In the genomic region with DNA sequence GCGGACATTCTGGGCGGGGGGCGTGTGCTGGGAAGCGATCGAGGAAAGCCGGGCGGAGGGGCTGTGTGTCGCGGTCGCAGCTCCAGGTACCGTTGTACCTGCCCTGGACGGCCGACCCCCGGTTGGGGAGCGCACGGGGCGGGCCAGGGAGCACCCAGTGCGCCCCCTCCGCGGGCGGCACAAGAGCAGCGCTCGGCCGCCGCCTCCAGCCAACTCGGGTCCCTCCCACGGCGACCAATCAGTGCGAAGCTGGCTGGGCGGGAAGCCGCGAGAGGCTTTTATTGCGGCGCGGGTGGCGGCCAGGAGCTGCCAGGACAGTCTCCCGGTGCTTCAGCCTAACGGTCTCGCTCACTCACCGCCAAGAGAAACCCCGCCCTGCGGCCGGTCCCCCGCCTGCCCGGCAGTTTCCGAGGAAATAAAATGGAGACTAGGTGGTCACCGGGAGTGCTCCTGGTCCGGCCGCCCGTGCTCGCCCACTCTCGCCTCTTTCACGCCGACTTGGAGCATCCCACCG, we compare ENCODE assay signal across 9 cellular contexts.
DNase-seq lines count a peak whose midpoint lies in the region; TF ChIP-seq lines count a peak whose summit lies in the region.
"Had no signal": no experiment of that assay in that cellular context is flagged by ENCODE, and none has a peak within 500 bp of the region (broad histone marks: within the 10 kb centered on the region; RNA-seq: fewer than 3 reads in every experiment).

No MANE protein-coding gene starts in this region.

- TF ChIP-seq POLR2A in erythroblast (IDR thresholded peaks at IDR 0.05; ENCODE audit: low read length) = no peak

- H3K4me3 ChIP-seq in iPS DF 6.9 (ENCODE audit: low read length) = peak overlapping the region; percentile 60; the same call in 1 of the 2 replicates

- no peak overlapping the region for H3K27ac ChIP-seq in iPS DF 6.9 (ENCODE audit: low read length)
- H3K27ac ChIP-seq: parathyroid adenoma had no signal

- peaks cover 9% of the 10 kb centered on the region; the same call in 1 of the 2 replicates for H3K27me3 ChIP-seq in iPS DF 6.9 (ENCODE audit: control insufficient read depth, insufficient read depth, low read length)

- WGBS in iPS DF 6.9 (ENCODE audit: insufficient coverage, insufficient read length) = no CpG with 5 or more reads among the region's 55 CpGs

- H3K36me3 ChIP-seq in iPS DF 6.9 (ENCODE audit: control insufficient read depth, insufficient read depth, low read length) = no peaks in the 10 kb centered on the region

- DNase-seq in ELF-1 (ENCODE audit: low read depth, low spot score) (peak; percentile 66), NCI-H2029 treated with DMSO at 0.1 percent for 48 hours (lab: John Stamatoyannopoulos, UW) (peak; percentile 68), anterior cingulate cortex (lab: John Stamatoyannopoulos, UW) (peak in 57 of 58 donors; percentile 25 to 90 (median 80)), iPS DF 6.9 (ENCODE audit: low read depth, low spot score) (no peak), retina (peak; percentile 95), amniotic stem cell (lab: John Stamatoyannopoulos, UW) (no peak), erythroblast (lab: John Stamatoyannopoulos, UW) (no peak), DMS114 treated with DMSO at 0.1 percent for 48 hours (lab: John Stamatoyannopoulos, UW; ENCODE audit: unreplicated experiment) (no peak)

- peaks cover 1% of the 10 kb centered on the region; the same call in 1 of the 2 replicates for H3K4me1 ChIP-seq in iPS DF 6.9 (ENCODE audit: control insufficient read depth, insufficient read depth, low read length)
- H3K4me1 ChIP-seq: parathyroid adenoma had no signal

- H3K9me3 ChIP-seq in iPS DF 6.9 (ENCODE audit: control insufficient read depth, insufficient read depth, low read length) = no peaks in the 10 kb centered on the region

Comparison
In these comparisons a context has a peak if more than half of its experiments do, and no peak if none do; other contexts are left out.
1. DNase-seq: peak in ELF-1 (single experiment), NCI-H2029 treated with DMSO at 0.1 percent for 48 hours (single experiment), anterior cingulate cortex (57 of 58) and retina (single experiment); none in iPS DF 6.9 (single experiment), amniotic stem cell (single experiment), erythroblast (0 of 2) and DMS114 treated with DMSO at 0.1 percent for 48 hours (single experiment).